ENCODE assay signal across 8 cellular contexts in genomic region chr3:4772171-4772804, GRCh38.
DNase-seq lines count a peak whose midpoint lies in the region; TF ChIP-seq lines count a peak whose summit lies in the region.
"Had no signal": no experiment of that assay in that cellular context is flagged by ENCODE, and none has a peak within 500 bp of the region (broad histone marks: within the 10 kb centered on the region; RNA-seq: fewer than 3 reads in every experiment).

No MANE protein-coding gene starts in this region.

- CTCF ChIA-PET in RWPE1 (lab: Yijun Ruan, JAX): no interaction called here

- TF ChIP-seq POLR2A in transverse colon (IDR thresholded peaks at IDR 0.05): no peak

- H3K27ac ChIP-seq in RWPE1 (peak overlapping the region; percentile 72), endodermal cell (ENCODE audit: low read depth, low read length) (no peak overlapping the region), transverse colon (peak overlapping the region; percentile 78 to 90 (median 86))

- H3K27me3 Mint-ChIP-seq in endodermal cell (ENCODE audit: insufficient read depth): no peaks in the 10 kb centered on the region

- H3K9me3 ChIP-seq in endodermal cell (ENCODE audit: control insufficient read depth, low read length) (no peaks in the 10 kb centered on the region), transverse colon (no peaks in the 10 kb centered on the region)

- no peak overlapping the region for H3K9ac ChIP-seq in endodermal cell (ENCODE audit: extremely low read depth, low read length, poor library complexity, severe bottlenecking)

- H3K4me3 Mint-ChIP-seq in endodermal cell: no peak overlapping the region

- in situ Hi-C loops in transverse colon (cut with MboI; ENCODE audit: low pct_ligation_motif_present in 1 of 4, low pct_unique_long_range_greater_than_20kb in 1 of 4, low sequenced_read_pairs in 3 of 4): no loop called here

- DNase-seq in RWPE1 (ENCODE audit: low spot score): peak; percentile 4
- no peak for DNase-seq in endodermal cell
- peak; percentile 83 for DNase-seq in mucosa of gallbladder (ENCODE audit: low spot score)
- DNase-seq in transverse colon: peak; percentile 85
- DNase-seq in NOMO-1 treated with dmso at 0.1 percent for 144 hours (lab: John Stamatoyannopoulos, UW; ENCODE audit: unreplicated experiment): no peak
- no peak for DNase-seq in amniotic stem cell (lab: John Stamatoyannopoulos, UW)
- no peak for DNase-seq in T1000 (lab: John Stamatoyannopoulos, UW)
- DNase-seq: activated T-cell treated with anti-CD3 and anti-CD28 coated beads, Interleukin-2, amount 50 U/mL, for 1 hour had no signal

- no peaks in the 10 kb centered on the region for H3K4me1 Mint-ChIP-seq in endodermal cell

- H3K4me1 ChIP-seq in endodermal cell (ENCODE audit: control insufficient read depth, insufficient read depth, low read length) (no peaks in the 10 kb centered on the region), transverse colon (peaks cover 32 to 66% (median 42%) of the 10 kb centered on the region in 4 donors)

- WGBS in endodermal cell (ENCODE audit: insufficient coverage in 1 of 2, insufficient read length in 1 of 2), 2 experiments: 86 to 87% methylated on average over 1 to 4 of the region's 4 CpGs
- WGBS in transverse colon (ENCODE audit: low coverage in 1 of 2), 2 donors: 20 to 35% methylated on average over 1 to 4 of the region's 4 CpGs

- TF ChIP-seq CTCF in RWPE1 (conservative IDR thresholded peaks at IDR 0.05; ENCODE audit: low read depth): no peak
- no peak for TF ChIP-seq CTCF in endodermal cell (conservative IDR thresholded peaks at IDR 0.05)
- no peak for TF ChIP-seq CTCF in transverse colon (IDR thresholded peaks at IDR 0.05)

- POLR2A ChIA-PET in RWPE1 (lab: Yijun Ruan, JAX; ENCODE audit: low non-redundant PET): no interaction called here

- no peaks in the 10 kb centered on the region for H3K36me3 Mint-ChIP-seq in endodermal cell (ENCODE audit: low read depth)

- peak overlapping the region; percentile 13 for H3K27ac Mint-ChIP-seq in endodermal cell

- H3K27me3 ChIP-seq in endodermal cell (ENCODE audit: control insufficient read depth, insufficient read depth, low read length, poor library complexity, severe bottlenecking): no peaks in the 10 kb centered on the region
- no peaks in the 10 kb centered on the region for H3K27me3 ChIP-seq in transverse colon

- H3K4me3 ChIP-seq in endodermal cell (ENCODE audit: low read length) (no peak overlapping the region), transverse colon (no peak overlapping the region)

- no peak for TF ChIP-seq EP300 in transverse colon (IDR thresholded peaks at IDR 0.05; ENCODE audit: low read depth)

- peaks cover 4% of the 10 kb centered on the region for H3K9me3 Mint-ChIP-seq in endodermal cell

- intact Hi-C loops in transverse colon (cut with DNase I; ENCODE audit: low total_unique reads): loop anchor here (10.0 kb wide), 1 partner anchor 47 kb away; no protein-coding TSS in a partner anchor

- H3K36me3 ChIP-seq in endodermal cell (ENCODE audit: control insufficient read depth, insufficient read depth, low read length) (no peaks in the 10 kb centered on the region), transverse colon (no peaks in the 10 kb centered on the region)

Comparison
In these comparisons a context has a peak if more than half of its experiments do, and no peak if none do; other contexts are left out.
1. DNase-seq: peak in RWPE1 (single experiment), mucosa of gallbladder (single experiment) and transverse colon (single experiment); none in endodermal cell (single experiment), NOMO-1 treated with dmso at 0.1 percent for 144 hours (single experiment), amniotic stem cell (single experiment) and T1000 (single experiment).